1 cellular context compared by ENCODE assay signal in the genomic region with DNA sequence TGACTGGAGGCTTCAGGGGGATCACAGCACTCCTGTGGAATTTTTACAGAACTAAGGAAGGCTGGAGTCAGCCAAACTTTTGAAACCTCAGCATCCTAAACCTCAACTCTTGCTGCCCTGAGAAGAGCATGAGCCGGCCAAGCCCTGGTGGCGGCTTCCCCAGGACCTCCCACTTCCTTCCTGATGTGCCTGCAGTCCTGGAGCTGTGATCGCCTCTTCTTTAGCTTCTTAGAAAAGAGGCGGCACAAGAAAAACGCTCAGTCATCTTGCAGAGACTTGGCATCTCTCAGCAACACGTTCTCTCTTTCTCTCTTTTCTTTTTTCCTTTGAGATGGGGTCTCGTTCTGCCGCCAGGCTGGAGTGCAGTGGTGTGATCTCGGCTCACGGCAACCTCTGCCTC.
TF ChIP-seq lines count a peak whose summit lies in the region.

No MANE protein-coding gene starts in this region.

TF ChIP-seq in GM23338, 12 proteins besides CTCF, POLR2A, EP300 and RAD21 (continued from another document):
- TF ChIP-seq ZNF331 (CRISPR knock-in tag; IDR thresholded peaks at IDR 0.05; ENCODE audit: low read depth): no peak
